In the genomic region with DNA sequence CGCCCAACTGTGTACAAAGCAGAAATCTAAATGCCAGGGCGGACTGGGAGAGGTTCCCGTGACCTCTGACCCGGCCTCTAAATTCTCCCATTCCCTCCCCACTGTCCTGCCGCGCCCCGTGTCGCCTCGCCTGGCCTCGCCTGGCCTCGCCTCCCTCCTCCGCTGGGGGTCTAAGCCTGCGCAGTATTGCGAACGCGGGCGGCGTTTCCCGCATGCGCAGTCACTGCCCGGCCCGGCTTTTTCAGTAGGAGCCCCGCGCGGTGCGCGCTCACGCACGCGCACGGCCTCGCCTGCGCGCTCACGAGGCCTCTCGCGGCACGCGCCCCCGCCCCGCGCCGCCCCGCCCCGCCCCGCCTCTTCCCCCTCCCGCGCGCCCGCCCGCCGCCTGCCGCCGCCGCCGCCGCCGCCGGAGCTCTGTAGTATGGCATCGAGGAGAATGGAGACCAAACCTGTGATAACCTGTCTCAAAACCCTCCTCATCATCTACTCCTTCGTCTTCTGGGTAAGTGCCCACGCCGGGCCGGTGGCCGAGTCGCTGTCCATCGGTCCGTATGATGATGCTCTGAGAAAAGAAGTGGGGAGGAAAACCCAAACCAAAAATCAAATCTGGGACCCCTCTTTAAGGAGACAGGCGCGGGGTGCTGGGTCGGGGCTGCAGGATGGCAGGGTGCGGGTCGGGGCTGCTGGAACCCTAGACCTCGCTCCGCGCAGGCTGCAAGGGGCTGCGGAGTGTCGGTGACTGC, we compare ENCODE assay signal across 8 cellular contexts. TPM values are rescaled to one million over a fixed set of nuclear protein-coding genes. Genes with fewer than 3 reads are reported as not detected.
DNase-seq lines count a peak whose midpoint lies in the region; ATAC-seq and TF ChIP-seq lines count a peak whose summit lies in the region.

A gene with protein sequence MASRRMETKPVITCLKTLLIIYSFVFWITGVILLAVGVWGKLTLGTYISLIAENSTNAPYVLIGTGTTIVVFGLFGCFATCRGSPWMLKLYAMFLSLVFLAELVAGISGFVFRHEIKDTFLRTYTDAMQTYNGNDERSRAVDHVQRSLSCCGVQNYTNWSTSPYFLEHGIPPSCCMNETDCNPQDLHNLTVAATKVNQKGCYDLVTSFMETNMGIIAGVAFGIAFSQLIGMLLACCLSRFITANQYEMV (plus strand): TSS at position 417 of the 743 bp plus-strand sequence. CDS start 5 bp downstream, at position 422.

- DNase-seq in GM12865 (ENCODE audit: low read depth) (peak; percentile 84), NCI-H226 (peak; percentile 24), cortex of kidney (lab: John Stamatoyannopoulos, UW) (peak; percentile 28), left lung (peak; percentile 80 to 91)
- peak; percentile 59 to 69 for DNase-seq in activated CD4-positive, alpha-beta T cell treated with anti-CD3 and anti-CD28 coated beads, Interleukin-2, amount 50 U/mL, for 24 hours (ENCODE audit: low read depth in 1 of 2, low spot score in 1 of 2)
- DNase-seq in stimulated activated CD4-positive, alpha-beta T cell treated with anti-CD3 and anti-CD28 coated beads, Interleukin-1b, Interleukin-23, amount 100 ng/mL, for 4 hours (ENCODE audit: low read depth in 2 of 2) = peak; percentile 75 to 76

- peak; percentile 71 for ATAC-seq in HG03095 (IDR thresholded peaks at IDR 0.05; ENCODE audit: unreplicated experiment)
- ATAC-seq in left lung = peak; percentile 93
- ATAC-seq in GM19467 (IDR thresholded peaks at IDR 0.05; ENCODE audit: unreplicated experiment) = no peak

- H3K36me3 ChIP-seq in left lung = no peaks in the 10 kb centered on the region

- peaks cover 0 to 8% of the 10 kb centered on the region in 2 donors for H3K27me3 ChIP-seq in left lung

- TF ChIP-seq CTCF in GM12865 (IDR thresholded peaks at IDR 0.05; ENCODE audit: insufficient read depth, low read depth, low read length, missing control alignments) (no peak), left lung (IDR thresholded peaks at IDR 0.05) (no peak)

- H3K4me3 ChIP-seq in GM12865 (ENCODE audit: low read depth, low read length) (peak within 1 kb of the TSS; percentile 55), left lung (peak within 1 kb of the TSS; percentile 34 to 50)

- intact Hi-C loops in left lung (cut with DNase I) = no loop called here

- peaks cover 0 to 4% of the 10 kb centered on the region in 2 donors for H3K4me1 ChIP-seq in left lung

- H3K27ac ChIP-seq in left lung = peak within 1 kb of the TSS in 1 of 2 donors; percentile 33

- H3K9me3 ChIP-seq in left lung = no peaks in the 10 kb centered on the region

RNA-seq across cellular contexts. Expression of the gene that starts here (rescaled TPM):
- 10 to 100 TPM; 34.8 to 52.3 TPM for total RNA-seq in left lung

Comparison
In these comparisons a context has a peak if more than half of its experiments do, and no peak if none do; other contexts are left out.
1. DNase-seq: peak in every context shown above with its lines; median percentile 86 in left lung; 84 in GM12865; 76 in stimulated activated CD4-positive, alpha-beta T cell treated with anti-CD3 and anti-CD28 coated beads, Interleukin-1b, Interleukin-23, amount 100 ng/mL, for 4 hours; 64 in activated CD4-positive, alpha-beta T cell treated with anti-CD3 and anti-CD28 coated beads, Interleukin-2, amount 50 U/mL, for 24 hours; 28 in cortex of kidney; 24 in NCI-H226.